Comparison of ENCODE assay signal across 29 cellular contexts in genomic region chr22:44838316-44839016, GRCh38.
"Had no signal": no experiment of that assay in that cellular context is flagged by ENCODE, and none has a peak within 500 bp of the region (broad histone marks: within the 10 kb centered on the region; RNA-seq: fewer than 3 reads in every experiment).

No MANE protein-coding gene starts in this region.

- H3K4me1 Mint-ChIP-seq: activated CD4-positive, alpha-beta memory T cell treated with anti-CD3 and anti-CD28 coated beads, Interleukin-2, amount 10 ng/mL, durations not matched to agents 7 days and 5 days; activated CD4-positive, alpha-beta T cell treated with anti-CD3 and anti-CD28 coated beads, Interleukin-2, amount 10 ng/mL, durations not matched to agents 7 days and 5 days; activated naive CD4-positive, alpha-beta T cell treated with anti-CD3 and anti-CD28 coated beads, Interleukin-2, amount 10 ng/mL, durations not matched to agents 7 days and 5 days; activated naive CD8-positive, alpha-beta T cell treated with anti-CD3 and anti-CD28 coated beads for 36 hours had no signal

- DNase-seq: activated CD4-positive, alpha-beta memory T cell treated with anti-CD3 and anti-CD28 coated beads, Interleukin-2, amount 10 ng/mL, durations not matched to agents 7 days and 5 days; activated CD4-positive, alpha-beta T cell treated with anti-CD3 and anti-CD28 coated beads, Interleukin-2, amount 10 ng/mL, durations not matched to agents 7 days and 5 days; activated CD4-positive, CD25-positive, alpha-beta regulatory T cell; activated CD8-positive, alpha-beta memory T cell treated with anti-CD3 and anti-CD28 coated beads, Interleukin-2, amount 50 U/mL, for 4 hours; activated gamma-delta T cell treated with Interleukin-2 at 50 U/mL for 16 hours; activated naive CD4-positive, alpha-beta T cell treated with anti-CD3 and anti-CD28 coated beads, Interleukin-2, amount 10 ng/mL, durations not matched to agents 7 days and 5 days; activated naive CD8-positive, alpha-beta T cell treated with anti-CD3 and anti-CD28 coated beads for 36 hours; activated T-cell treated with anti-CD3 and anti-CD28 coated beads, Interleukin-2, amount 50 U/mL, for 72 hours; brain microvascular endothelial cell; cerebellar nuclear complex; MG63; MV-4-11; NCI-H1092 treated with DMSO at 0.1 percent for 48 hours; NCI-H1417 treated with DMSO at 0.1 percent for 48 hours; NCI-H187 treated with DMSO at 0.1 percent for 48 hours; NCI-H2107; NCI-H226; NCI-H526; NCI-H774; NK-92 treated with Interleukin-12 subunit alpha and Interleukin-12 subunit beta, amount 100 ng/mL, for 24 hours; OCI-M1; Peyer's patch; SIG-M5; T-helper 1 cell had no signal

- H3K36me3 Mint-ChIP-seq: activated naive CD4-positive, alpha-beta T cell treated with anti-CD3 and anti-CD28 coated beads, Interleukin-2, amount 10 ng/mL, durations not matched to agents 7 days and 5 days had no signal

- H3K27ac ChIP-seq: brain microvascular endothelial cell, cardiac muscle cell, Peyer's patch, RWPE1, SK-N-MC, VCaP had no signal

- H3K27me3 ChIP-seq: brain microvascular endothelial cell, cardiac muscle cell, MG63, Peyer's patch had no signal

- H3K36me3 ChIP-seq: brain microvascular endothelial cell, cardiac muscle cell, MG63, Peyer's patch had no signal

- H3K4me3 Mint-ChIP-seq: activated CD4-positive, alpha-beta memory T cell treated with anti-CD3 and anti-CD28 coated beads, Interleukin-2, amount 10 ng/mL, durations not matched to agents 7 days and 5 days; activated CD4-positive, alpha-beta T cell treated with anti-CD3 and anti-CD28 coated beads, Interleukin-2, amount 10 ng/mL, durations not matched to agents 7 days and 5 days; activated naive CD4-positive, alpha-beta T cell treated with anti-CD3 and anti-CD28 coated beads, Interleukin-2, amount 10 ng/mL, durations not matched to agents 7 days and 5 days; activated naive CD8-positive, alpha-beta T cell treated with anti-CD3 and anti-CD28 coated beads for 36 hours; activated T-cell treated with anti-CD3 and anti-CD28 coated beads, Interleukin-2, amount 50 U/mL, for 72 hours had no signal

- ATAC-seq: activated T-cell treated with anti-CD3 and anti-CD28 coated beads, Interleukin-2, amount 50 U/mL, for 72 hours had no signal

- H3K27ac Mint-ChIP-seq: activated CD4-positive, alpha-beta memory T cell treated with anti-CD3 and anti-CD28 coated beads, Interleukin-2, amount 10 ng/mL, durations not matched to agents 7 days and 5 days; activated CD4-positive, alpha-beta T cell treated with anti-CD3 and anti-CD28 coated beads, Interleukin-2, amount 10 ng/mL, durations not matched to agents 7 days and 5 days; activated naive CD4-positive, alpha-beta T cell treated with anti-CD3 and anti-CD28 coated beads, Interleukin-2, amount 10 ng/mL, durations not matched to agents 7 days and 5 days; activated naive CD8-positive, alpha-beta T cell treated with anti-CD3 and anti-CD28 coated beads for 36 hours; activated T-cell treated with anti-CD3 and anti-CD28 coated beads, Interleukin-2, amount 50 U/mL, for 72 hours; activated T-helper 2 cell treated with anti-CD3 and anti-CD28 coated beads, Interferon-gamma antibody, Interleukin-2, Interleukin-4, amounts not matched to agents 10 μg/mL and 5 μg/mL and 100 μg/mL, durations not matched to agents 14 hours and 24 hours and 36 hours had no signal

- H3K4me3 ChIP-seq: cardiac muscle cell, MG63, Peyer's patch, SK-N-MC had no signal

- H3K27me3 Mint-ChIP-seq: activated naive CD4-positive, alpha-beta T cell treated with anti-CD3 and anti-CD28 coated beads, Interleukin-2, amount 10 ng/mL, durations not matched to agents 7 days and 5 days had no signal

- H3K9me3 ChIP-seq: Peyer's patch had no signal

- H3K4me1 ChIP-seq: Peyer's patch had no signal
